ENCODE assay signal across 13 cellular contexts in genomic region chr3:188752850-188753249, GRCh38.
DNase-seq lines count a peak whose midpoint lies in the region; ATAC-seq, FAIRE-seq and TF ChIP-seq lines count a peak whose summit lies in the region.
"Had no signal": no experiment of that assay in that cellular context is flagged by ENCODE, and none has a peak within 500 bp of the region (broad histone marks: within the 10 kb centered on the region; RNA-seq: fewer than 3 reads in every experiment).

No MANE protein-coding gene starts in this region.

- 91% methylated on average over 1 of the region's 1 CpG for WGBS in esophagus squamous epithelium, 2 donors

- peaks cover 0 to 11% (median 9%) of the 10 kb centered on the region in 4 donors for H3K4me1 Mint-ChIP-seq in CD4-positive, CD25-positive, alpha-beta regulatory T cell
- peaks cover 9% of the 10 kb centered on the region for H3K4me1 Mint-ChIP-seq in nephron progenitor cell

- no peak overlapping the region for H3K27ac ChIP-seq in CD4-positive, CD25-positive, alpha-beta regulatory T cell (ENCODE audit: insufficient read depth, low read length, poor library complexity, severe bottlenecking)
- H3K27ac ChIP-seq in esophagus squamous epithelium, result no peak overlapping the region

- no peak overlapping the region for H3K4me3 Mint-ChIP-seq in CD4-positive, CD25-positive, alpha-beta regulatory T cell
- H3K4me3 Mint-ChIP-seq in nephron progenitor cell, result no peak overlapping the region

- peaks cover 5% of the 10 kb centered on the region for H3K4me1 ChIP-seq in CD4-positive, CD25-positive, alpha-beta regulatory T cell (ENCODE audit: control insufficient read depth, insufficient read depth, low read length, poor library complexity, severe bottlenecking)
- peaks cover 0 to 5% (median 0%) of the 10 kb centered on the region in 3 donors for H3K4me1 ChIP-seq in esophagus squamous epithelium

- no peaks in the 10 kb centered on the region for H3K9me3 Mint-ChIP-seq in CD4-positive, CD25-positive, alpha-beta regulatory T cell
- H3K9me3 Mint-ChIP-seq in nephron progenitor cell, result no peaks in the 10 kb centered on the region

- no peak for DNase-seq in CD4-positive, CD25-positive, alpha-beta regulatory T cell
- no peak for DNase-seq in esophagus squamous epithelium (lab: John Stamatoyannopoulos, UW)
- DNase-seq in nephron progenitor cell, result no peak
- DNase-seq in D721Med (ENCODE audit: insufficient read length, low spot score), result no peak
- DNase-seq in HPDE6-E6E7 (ENCODE audit: extremely low spot score), result no peak
- DNase-seq: activated CD8-positive, alpha-beta memory T cell treated with anti-CD3 and anti-CD28 coated beads for 24 hours; AML-193; NK-92 treated with Interleukin-12 subunit alpha and Interleukin-12 subunit beta, amount 100 ng/mL, for 24 hours had no signal

- no peaks in the 10 kb centered on the region for H3K27me3 Mint-ChIP-seq in CD4-positive, CD25-positive, alpha-beta regulatory T cell
- H3K27me3 Mint-ChIP-seq in nephron progenitor cell (ENCODE audit: low read depth, poor library complexity), result no peaks in the 10 kb centered on the region

- ATAC-seq in CD4-positive, CD25-positive, alpha-beta regulatory T cell (ENCODE audit: low read depth in 2 of 2), result no peak
- peak; percentile 17 for ATAC-seq in GM19025 (IDR thresholded peaks at IDR 0.05; ENCODE audit: low read depth, unreplicated experiment)
- ATAC-seq in HG02852 (IDR thresholded peaks at IDR 0.05; ENCODE audit: unreplicated experiment), result peak; percentile 29
- ATAC-seq in HG03565 (IDR thresholded peaks at IDR 0.05; ENCODE audit: unreplicated experiment), result peak; percentile 10

- H3K9me3 ChIP-seq in CD4-positive, CD25-positive, alpha-beta regulatory T cell (ENCODE audit: control insufficient read depth in 2 of 2, low read length in 2 of 2), result no peaks in the 10 kb centered on the region
- H3K9me3 ChIP-seq in esophagus squamous epithelium, result no peaks in the 10 kb centered on the region

- no peak for TF ChIP-seq POLR2A in esophagus squamous epithelium (IDR thresholded peaks at IDR 0.05)

- peak overlapping the region in 2 of 3 donors; percentile 2 to 6 for H3K27ac Mint-ChIP-seq in CD4-positive, CD25-positive, alpha-beta regulatory T cell
- no peak overlapping the region for H3K27ac Mint-ChIP-seq in nephron progenitor cell

- H3K4me3 ChIP-seq in CD4-positive, CD25-positive, alpha-beta regulatory T cell (ENCODE audit: low read depth, low read length), result no peak overlapping the region
- H3K4me3 ChIP-seq in esophagus squamous epithelium, result no peak overlapping the region
- H3K4me3 ChIP-seq: lung had no signal

- intact Hi-C loops in esophagus squamous epithelium (cut with DNase I), result no loop called here

- H3K36me3 Mint-ChIP-seq in CD4-positive, CD25-positive, alpha-beta regulatory T cell, result peaks cover 6% of the 10 kb centered on the region
- H3K36me3 Mint-ChIP-seq in nephron progenitor cell (ENCODE audit: low read depth), result no peaks in the 10 kb centered on the region

- TF ChIP-seq CTCF in esophagus squamous epithelium (IDR thresholded peaks at IDR 0.05) (no peak), nephron progenitor cell (IDR thresholded peaks at IDR 0.05) (no peak), D721Med (IDR thresholded peaks at IDR 0.05; ENCODE audit: insufficient read depth, missing control alignments) (no peak)

- no peak for FAIRE-seq in D721Med (lab: Jason Lieb, UNC)
- FAIRE-seq: astrocyte had no signal

- H3K27me3 ChIP-seq in CD4-positive, CD25-positive, alpha-beta regulatory T cell (ENCODE audit: control insufficient read depth, insufficient read depth, low read length), result no peaks in the 10 kb centered on the region
- H3K27me3 ChIP-seq in esophagus squamous epithelium, result no peaks in the 10 kb centered on the region

- no peaks in the 10 kb centered on the region for H3K36me3 ChIP-seq in CD4-positive, CD25-positive, alpha-beta regulatory T cell (ENCODE audit: control insufficient read depth, insufficient read depth, low read length)
- no peaks in the 10 kb centered on the region for H3K36me3 ChIP-seq in esophagus squamous epithelium

Comparison
In these comparisons a context has a peak if more than half of its experiments do, and no peak if none do; other contexts are left out.
1. ATAC-seq: peak in GM19025 (single experiment), HG02852 (single experiment) and HG03565 (single experiment); none in CD4-positive, CD25-positive, alpha-beta regulatory T cell (0 of 2).